ENCODE assay signal across 19 cellular contexts in genomic region chr1:2009297-2010053, GRCh38. TPM values are rescaled to one million over a fixed set of nuclear protein-coding genes. Genes with fewer than 3 reads are reported as not detected.
DNase-seq lines count a peak whose midpoint lies in the region; ATAC-seq, FAIRE-seq and TF ChIP-seq lines count a peak whose summit lies in the region.
"Had no signal": no experiment of that assay in that cellular context is flagged by ENCODE, and none has a peak within 500 bp of the region (broad histone marks: within the 10 kb centered on the region; RNA-seq: fewer than 3 reads in every experiment).

No MANE protein-coding gene starts in this region.

- no TSS peak for BruUV-seq in HepG2 (replicated peaks; lab: Mats Ljungman, UMichigan)

- no peak overlapping the region for H3K4me2 ChIP-seq in HepG2 (ENCODE audit: low read depth, low read length)

- no peak overlapping the region for H3K4me3 ChIP-seq in right cardiac atrium (ENCODE audit: low read length)
- no peak overlapping the region for H3K4me3 ChIP-seq in HepG2 (replicated peaks in 1 of 3; ENCODE audit: insufficient read depth in 1 of 3, low read depth in 2 of 3, low read length in 3 of 3)
- no peak overlapping the region for H3K4me3 ChIP-seq in thyroid gland (replicated peaks in 1 of 3)
- H3K4me3 ChIP-seq in ascending aorta: no peak overlapping the region
- no peak overlapping the region for H3K4me3 ChIP-seq in body of pancreas
- H3K4me3 ChIP-seq: HAP-1 had no signal

- H3K27me3 ChIP-seq in right cardiac atrium (ENCODE audit: control insufficient read depth, insufficient read depth): no peaks in the 10 kb centered on the region
- H3K27me3 ChIP-seq in HepG2 (ENCODE audit: control insufficient read depth in 1 of 2, insufficient read depth in 2 of 2, low read length in 2 of 2): peaks cover 13 to 64% of the 10 kb centered on the region in 2 experiments
- no peaks in the 10 kb centered on the region for H3K27me3 ChIP-seq in thyroid gland
- no peaks in the 10 kb centered on the region for H3K27me3 ChIP-seq in ascending aorta
- H3K27me3 ChIP-seq in body of pancreas: no peaks in the 10 kb centered on the region

- no peak overlapping the region for H2AFZ ChIP-seq in HepG2 (ENCODE audit: low read length)

- no peak for TF ChIP-seq POLR2A in HepG2 (IDR thresholded peaks at IDR 0.05; ENCODE audit: insufficient read depth in 1 of 2, low read depth in 2 of 2, low read length in 2 of 2)
- no peak for TF ChIP-seq POLR2A in thyroid gland (IDR thresholded peaks at IDR 0.05)
- no peak for TF ChIP-seq POLR2A in body of pancreas (IDR thresholded peaks at IDR 0.05)

- no peaks in the 10 kb centered on the region for H4K20me1 ChIP-seq in HepG2 (ENCODE audit: insufficient read depth, low read length)

- H3K36me3 ChIP-seq in HepG2 (replicated peaks in 1 of 2; ENCODE audit: control insufficient read depth in 1 of 2, insufficient read depth in 2 of 2, low read length in 2 of 2) (no peaks in the 10 kb centered on the region), thyroid gland (no peaks in the 10 kb centered on the region), ascending aorta (no peaks in the 10 kb centered on the region), body of pancreas (replicated peaks in 1 of 2; ENCODE audit: insufficient read depth in 1 of 2, low read depth in 2 of 2) (no peaks in the 10 kb centered on the region)
- H3K36me3 ChIP-seq: HAP-1 had no signal

- TF ChIP-seq CTCF in HepG2 (CRISPR knock-in tag; IDR thresholded peaks at IDR 0.05): no peak
- no peak for TF ChIP-seq CTCF in thyroid gland (IDR thresholded peaks at IDR 0.05)
- no peak for TF ChIP-seq CTCF in ascending aorta (IDR thresholded peaks at IDR 0.05)
- TF ChIP-seq CTCF in body of pancreas (IDR thresholded peaks at IDR 0.05): no peak

- no peaks in the 10 kb centered on the region for H3K79me2 ChIP-seq in HepG2 (ENCODE audit: insufficient read depth, low read length)

- no peak for TF ChIP-seq EP300 in HepG2 (IDR thresholded peaks at IDR 0.05; ENCODE audit: low read depth in 2 of 2, low read length in 2 of 2)
- TF ChIP-seq EP300 in HepG2 (CRISPR knock-in tag; IDR thresholded peaks at IDR 0.05; ENCODE audit: borderline replicate concordance): no peak

- ATAC-seq in Right ventricle myocardium inferior (no peak), right cardiac atrium (no peak), HepG2 (peak; percentile 51; the same call in 2 of the 3 replicates), HG03565 (IDR thresholded peaks at IDR 0.05; ENCODE audit: unreplicated experiment) (no peak), body of pancreas (no peak)

- 82% methylated on average over 21 of the region's 21 CpGs for WGBS in right cardiac atrium
- 41% methylated on average over 12 of the region's 21 CpGs for WGBS in HepG2 (ENCODE audit: low lambda C conversion rate)
- 46 to 52% methylated on average over 14 to 21 of the region's 21 CpGs for whole genome bisulfite sequencing in thyroid gland, 2 donors
- WGBS in body of pancreas, 2 donors: 68 to 70% methylated on average over 19 to 21 of the region's 21 CpGs

- CTCF ChIA-PET in HepG2 (lab: Yijun Ruan, JAX; ENCODE audit: low intra/inter-chr PET ratio, low total read pairs): no interaction called here

- in situ Hi-C loops in HepG2 (cut with HindIII; ENCODE audit: extremely low pct_ligation_motif_present, low pct_unique_long_range_greater_than_20kb): no loop called here

- H3K4me1 ChIP-seq in right cardiac atrium (ENCODE audit: control insufficient read depth, insufficient read depth, low read length): no peaks in the 10 kb centered on the region
- no peaks in the 10 kb centered on the region for H3K4me1 ChIP-seq in HepG2 (ENCODE audit: insufficient read depth, low read length)
- H3K4me1 ChIP-seq in thyroid gland: peaks cover 4 to 8% of the 10 kb centered on the region in 2 donors
- H3K4me1 ChIP-seq in ascending aorta: no peaks in the 10 kb centered on the region
- no peaks in the 10 kb centered on the region for H3K4me1 ChIP-seq in body of pancreas
- H3K4me1 ChIP-seq: HAP-1 had no signal

- POLR2A ChIA-PET in HepG2 (lab: Yijun Ruan, JAX): no interaction called here

- no peak for FAIRE-seq in HepG2 (lab: Jason Lieb, UNC)
- FAIRE-seq: GM12892, H1, HTR-8/SVneo had no signal

- TF ChIP-seq RAD21 in HepG2 (CRISPR knock-in tag; IDR thresholded peaks at IDR 0.05): no peak

- H3K9ac ChIP-seq in HepG2 (ENCODE audit: insufficient read depth, low read depth, low read length): no peak overlapping the region

- no peak overlapping the region for H3K27ac ChIP-seq in right cardiac atrium (ENCODE audit: low read length)
- no peak overlapping the region for H3K27ac ChIP-seq in HepG2 (ENCODE audit: extremely low read length, insufficient read depth, low read length)
- H3K27ac ChIP-seq in thyroid gland: no peak overlapping the region
- H3K27ac ChIP-seq in ascending aorta: no peak overlapping the region
- no peak overlapping the region for H3K27ac ChIP-seq in body of pancreas

- DNase-seq in Right ventricle myocardium inferior (ENCODE audit: missing footprints): peak; percentile 51
- no peak for DNase-seq in right cardiac atrium
- DNase-seq in cerebellum (ENCODE audit: low spot score): peak; percentile 80
- no peak for DNase-seq in HepG2 (ENCODE audit: low spot score)
- DNase-seq in thyroid gland: peak; percentile 44
- no peak for DNase-seq in ascending aorta (ENCODE audit: low spot score in 2 of 2)
- no peak for DNase-seq in body of pancreas
- DNase-seq: 8988T; AML-193; Calu3; CD4-positive, alpha-beta T cell; DMS153; EL; GDM1 had no signal

- intact Hi-C loops in Right ventricle myocardium inferior (cut with DNase I): no loop called here
- intact Hi-C loops in right cardiac atrium (cut with DNase I): no loop called here
- intact Hi-C loops in HepG2 (cut with micrococcal nuclease; ENCODE audit: unreplicated experiment): no loop called here
- intact Hi-C loops in thyroid gland (cut with DNase I): no loop called here
- intact Hi-C loops in ascending aorta (cut with DNase I): no loop called here
- intact Hi-C loops in body of pancreas (cut with DNase I): no loop called here

- H3K9me3 ChIP-seq in right cardiac atrium (ENCODE audit: control insufficient read depth, low read length): no peaks in the 10 kb centered on the region
- no peaks in the 10 kb centered on the region for H3K9me3 ChIP-seq in HepG2 (ENCODE audit: low read length)
- no peaks in the 10 kb centered on the region for H3K9me3 ChIP-seq in thyroid gland
- H3K9me3 ChIP-seq in ascending aorta: no peaks in the 10 kb centered on the region
- no peaks in the 10 kb centered on the region for H3K9me3 ChIP-seq in body of pancreas
- H3K9me3 ChIP-seq: HAP-1 had no signal

RNA-seq across cellular contexts. Expression of gene CFAP74, which starts 5.9 kb away (rescaled TPM):
- total RNA-seq in Right ventricle myocardium inferior (not detected), right cardiac atrium (not detected), cerebellum (0.36 TPM), HepG2 (2016; rRNA removed; fragmentation: Illumina TruSeq; extraction: Trizol) (0.27 TPM in 1 of 2 replicates, not detected in the other), thyroid gland (under 1 TPM in 1 of 4 donors, not detected in 3; 0.13 TPM), ascending aorta (not detected), body of pancreas (under 1 TPM in 1 of 2 donors, not detected in 1; under 0.01 TPM)
- polyA plus RNA-seq in right cardiac atrium (0.11 TPM), HepG2 (2011; rRNA removed) (0.57 and 0.62 TPM in 2 replicates)
- 0.09 TPM in 1 of 2 replicates, not detected in the other for total RNA-seq in HepG2 (2016; cell fraction: cytosol; rRNA removed; fragmentation: Illumina TruSeq; extraction: Trizol; ENCODE audit: low read depth)
- 0.09 and 0.10 TPM in 2 replicates for total RNA-seq in HepG2 (2016; cell fraction: insoluble cytoplasmic fraction; rRNA removed; fragmentation: Illumina TruSeq; extraction: Trizol)
- total RNA-seq in HepG2 (2016; cell fraction: membrane; rRNA removed; fragmentation: Illumina TruSeq; extraction: Trizol): 0.07 and 0.09 TPM in 2 replicates
- total RNA-seq in HepG2 (2016; cell fraction: nucleus; rRNA removed; fragmentation: Illumina TruSeq; extraction: Trizol): 0.28 and 0.66 TPM in 2 replicates
- polyA plus RNA-seq in HepG2 (2011; cell fraction: cytosol; rRNA removed): 0.13 TPM in 2 replicates
- polyA plus RNA-seq in HepG2 (2011; cell fraction: nucleus; rRNA removed): 4.1 and 5.0 TPM in 2 replicates
- 0.67 and 2.1 TPM in 2 replicates for polyA plus RNA-seq in HepG2 (2012)
- 0.05 TPM in 1 of 2 replicates, not detected in the other for polyA plus RNA-seq in HepG2 (2016; cell fraction: cytosol; fragmentation: Illumina TruSeq; extraction: Trizol; ENCODE audit: low read depth)
- 0.08 and 0.10 TPM in 2 replicates for polyA plus RNA-seq in HepG2 (2016; cell fraction: insoluble cytoplasmic fraction; fragmentation: Illumina TruSeq; extraction: Trizol; ENCODE audit: low read depth)
- polyA plus RNA-seq in HepG2 (2016; cell fraction: membrane; fragmentation: Illumina TruSeq; extraction: Trizol; ENCODE audit: low read depth): 0.11 TPM in 1 of 2 replicates, not detected in the other
- polyA plus RNA-seq in HepG2 (2016; cell fraction: nucleus; fragmentation: Illumina TruSeq; extraction: Trizol; ENCODE audit: insufficient read depth, low read depth): 0.48 and 0.64 TPM in 2 replicates
- 0.56 TPM in 1 of 2 replicates, not detected in the other for polyA minus RNA-seq in HepG2 (2011; rRNA and poly(A)+ RNA removed; ENCODE audit: low replicate concordance)
- polyA minus RNA-seq in HepG2 (2011; cell fraction: cytosol; rRNA and poly(A)+ RNA removed): 0.20 TPM in 1 of 2 replicates, not detected in the other
- polyA minus RNA-seq in HepG2 (2011; cell fraction: nucleus; rRNA and poly(A)+ RNA removed): 0.77 and 0.99 TPM in 2 replicates
- total RNA-seq: Calu3; CD4-positive, alpha-beta T cell had no signal

RNA-seq across cellular contexts. Expression of gene GABRD, which starts 9.7 kb away (rescaled TPM):
- total RNA-seq in Right ventricle myocardium inferior (0.49 TPM), right cardiac atrium (under 1 TPM in 3 of 4 donors, not detected in 1; 0.26 to 0.85 (median 0.45) TPM), cerebellum (2.9 TPM), HepG2 (2016; rRNA removed; fragmentation: Illumina TruSeq; extraction: Trizol) (not detected in 2 replicates), thyroid gland (under 1 TPM in 2 of 4 donors, not detected in 2; 0.49 to 0.78 TPM), ascending aorta (not detected), body of pancreas (not detected)
- polyA plus RNA-seq in right cardiac atrium (0.48 TPM), HepG2 (2011; rRNA removed) (0.22 TPM in 1 of 2 replicates, not detected in the other)
- not detected in 2 replicates for total RNA-seq in HepG2 (2016; cell fraction: cytosol; rRNA removed; fragmentation: Illumina TruSeq; extraction: Trizol; ENCODE audit: low read depth)
- not detected in 2 replicates for total RNA-seq in HepG2 (2016; cell fraction: insoluble cytoplasmic fraction; rRNA removed; fragmentation: Illumina TruSeq; extraction: Trizol)
- total RNA-seq in HepG2 (2016; cell fraction: membrane; rRNA removed; fragmentation: Illumina TruSeq; extraction: Trizol): not detected in 2 replicates
- not detected in 2 replicates for total RNA-seq in HepG2 (2016; cell fraction: nucleus; rRNA removed; fragmentation: Illumina TruSeq; extraction: Trizol)
- polyA plus RNA-seq in HepG2 (2011; cell fraction: cytosol; rRNA removed): 0.09 TPM in 1 of 2 replicates, not detected in the other
- polyA plus RNA-seq in HepG2 (2011; cell fraction: nucleus; rRNA removed): 0.08 TPM in 1 of 2 replicates, not detected in the other
- polyA plus RNA-seq in HepG2 (2012): not detected in 2 replicates
- polyA plus RNA-seq in HepG2 (2016; cell fraction: cytosol; fragmentation: Illumina TruSeq; extraction: Trizol; ENCODE audit: low read depth): not detected in 2 replicates
- not detected in 2 replicates for polyA plus RNA-seq in HepG2 (2016; cell fraction: insoluble cytoplasmic fraction; fragmentation: Illumina TruSeq; extraction: Trizol; ENCODE audit: low read depth)
- not detected in 2 replicates for polyA plus RNA-seq in HepG2 (2016; cell fraction: membrane; fragmentation: Illumina TruSeq; extraction: Trizol; ENCODE audit: low read depth)
- not detected in 2 replicates for polyA plus RNA-seq in HepG2 (2016; cell fraction: nucleus; fragmentation: Illumina TruSeq; extraction: Trizol; ENCODE audit: insufficient read depth, low read depth)
- 0.51 TPM in 1 of 2 replicates, not detected in the other for polyA minus RNA-seq in HepG2 (2011; rRNA and poly(A)+ RNA removed; ENCODE audit: low replicate concordance)
- polyA minus RNA-seq in HepG2 (2011; cell fraction: cytosol; rRNA and poly(A)+ RNA removed): not detected in 2 replicates
- not detected in 2 replicates for polyA minus RNA-seq in HepG2 (2011; cell fraction: nucleus; rRNA and poly(A)+ RNA removed)
- total RNA-seq: Calu3 had no signal

RNA-seq across cellular contexts. Expression of gene PRKCZ, which starts 40.7 kb away (rescaled TPM):
- total RNA-seq in Right ventricle myocardium inferior: 16.4 TPM
- 10 to 100 TPM; 15.1 to 28.1 (median 22.3) TPM for total RNA-seq in right cardiac atrium
- 21.2 TPM for polyA plus RNA-seq in right cardiac atrium
- 30.8 TPM for total RNA-seq in cerebellum
- total RNA-seq in HepG2 (2016; rRNA removed; fragmentation: Illumina TruSeq; extraction: Trizol): 21.9 and 34.7 TPM in 2 replicates
- 25.5 and 28.3 TPM in 2 replicates for total RNA-seq in HepG2 (2016; cell fraction: cytosol; rRNA removed; fragmentation: Illumina TruSeq; extraction: Trizol; ENCODE audit: low read depth)
- 20.0 and 36.5 TPM in 2 replicates for total RNA-seq in HepG2 (2016; cell fraction: insoluble cytoplasmic fraction; rRNA removed; fragmentation: Illumina TruSeq; extraction: Trizol)
- 37.0 and 42.3 TPM in 2 replicates for total RNA-seq in HepG2 (2016; cell fraction: membrane; rRNA removed; fragmentation: Illumina TruSeq; extraction: Trizol)
- 30.0 and 34.9 TPM in 2 replicates for total RNA-seq in HepG2 (2016; cell fraction: nucleus; rRNA removed; fragmentation: Illumina TruSeq; extraction: Trizol)
- 85.2 and 85.8 TPM in 2 replicates for polyA plus RNA-seq in HepG2 (2011; rRNA removed)
- 52.8 and 75.3 TPM in 2 replicates for polyA plus RNA-seq in HepG2 (2011; cell fraction: cytosol; rRNA removed)
- 132 and 197 TPM in 2 replicates for polyA plus RNA-seq in HepG2 (2011; cell fraction: nucleus; rRNA removed)
- polyA plus RNA-seq in HepG2 (2012): 47.5 and 47.9 TPM in 2 replicates
- 23.5 and 27.3 TPM in 2 replicates for polyA plus RNA-seq in HepG2 (2016; cell fraction: cytosol; fragmentation: Illumina TruSeq; extraction: Trizol; ENCODE audit: low read depth)
- polyA plus RNA-seq in HepG2 (2016; cell fraction: insoluble cytoplasmic fraction; fragmentation: Illumina TruSeq; extraction: Trizol; ENCODE audit: low read depth): 26.8 and 34.6 TPM in 2 replicates
- 39.3 and 40.3 TPM in 2 replicates for polyA plus RNA-seq in HepG2 (2016; cell fraction: membrane; fragmentation: Illumina TruSeq; extraction: Trizol; ENCODE audit: low read depth)
- 76.9 and 79.5 TPM in 2 replicates for polyA plus RNA-seq in HepG2 (2016; cell fraction: nucleus; fragmentation: Illumina TruSeq; extraction: Trizol; ENCODE audit: insufficient read depth, low read depth)
- 29.4 and 69.2 TPM in 2 replicates for polyA minus RNA-seq in HepG2 (2011; rRNA and poly(A)+ RNA removed; ENCODE audit: low replicate concordance)
- 14.4 and 24.4 TPM in 2 replicates for polyA minus RNA-seq in HepG2 (2011; cell fraction: cytosol; rRNA and poly(A)+ RNA removed)
- polyA minus RNA-seq in HepG2 (2011; cell fraction: nucleus; rRNA and poly(A)+ RNA removed): 41.4 and 57.0 TPM in 2 replicates
- total RNA-seq in thyroid gland: 10 to 100 TPM; 33.6 to 53.0 (median 44.3) TPM
- total RNA-seq in ascending aorta: 1.3 TPM
- 10 to 100 TPM in 1 of 2 donors, 1 to 10 TPM in 1; 9.6 to 10.9 TPM for total RNA-seq in body of pancreas

Comparison
In these comparisons a context has a peak if more than half of its experiments do, and no peak if none do; other contexts are left out.
1. DNase-seq: peak in Right ventricle myocardium inferior (single experiment), cerebellum (single experiment) and thyroid gland (2 of 2); none in right cardiac atrium (0 of 3), HepG2 (single experiment), ascending aorta (0 of 2) and body of pancreas (0 of 4).